ENCODE assay signal across 8 cellular contexts in genomic region chr12:56628671-56629458, GRCh38. TPM values are rescaled to one million over a fixed set of nuclear protein-coding genes. Genes with fewer than 3 reads are reported as not detected.
DNase-seq lines count a peak whose midpoint lies in the region; ATAC-seq and TF ChIP-seq lines count a peak whose summit lies in the region.

No MANE protein-coding gene starts in this region.

- H3K9me3 Mint-ChIP-seq in stimulated activated naive CD8-positive, alpha-beta T cell treated with anti-CD3 and anti-CD28 coated beads, Interleukin-15, amount 100 ng/mL, for 72 hours: no peaks in the 10 kb centered on the region

- H3K27ac Mint-ChIP-seq in stimulated activated naive CD8-positive, alpha-beta T cell treated with anti-CD3 and anti-CD28 coated beads, Interleukin-15, amount 100 ng/mL, for 72 hours: peak overlapping the region; percentile 95 to 99

- H3K27me3 ChIP-seq in mononuclear cell (ENCODE audit: insufficient read depth, low read length): no peaks in the 10 kb centered on the region

- H3K27me3 Mint-ChIP-seq in stimulated activated naive CD8-positive, alpha-beta T cell treated with anti-CD3 and anti-CD28 coated beads, Interleukin-15, amount 100 ng/mL, for 72 hours: no peaks in the 10 kb centered on the region

- H3K4me3 Mint-ChIP-seq in stimulated activated naive CD8-positive, alpha-beta T cell treated with anti-CD3 and anti-CD28 coated beads, Interleukin-15, amount 100 ng/mL, for 72 hours: peak overlapping the region; percentile 92 to 94

- H3K4me3 ChIP-seq in epithelial cell of esophagus (ENCODE audit: low read length): peak overlapping the region; percentile 96
- H3K4me3 ChIP-seq in mononuclear cell (ENCODE audit: low read length): peak overlapping the region; percentile 100

- peak; percentile 32 for ATAC-seq in GM18907 (IDR thresholded peaks at IDR 0.05; ENCODE audit: unreplicated experiment)
- ATAC-seq in stimulated activated naive CD8-positive, alpha-beta T cell treated with anti-CD3 and anti-CD28 coated beads, Interleukin-15, amount 100 ng/mL, for 72 hours: peak; percentile 29
- ATAC-seq in HG03571 (IDR thresholded peaks at IDR 0.05; ENCODE audit: unreplicated experiment): no peak

- no peaks in the 10 kb centered on the region for H3K9me3 ChIP-seq in mononuclear cell (ENCODE audit: low read depth, low read length)

- H3K4me1 Mint-ChIP-seq in stimulated activated naive CD8-positive, alpha-beta T cell treated with anti-CD3 and anti-CD28 coated beads, Interleukin-15, amount 100 ng/mL, for 72 hours: peaks cover 81% of the 10 kb centered on the region

- peaks cover 67% of the 10 kb centered on the region for H3K4me1 ChIP-seq in mononuclear cell (ENCODE audit: insufficient read depth, low read length)

- DNase-seq in AG08396 (ENCODE audit: low spot score) (peak; percentile 73), NCI-H774 (lab: John Stamatoyannopoulos, UW) (peak; percentile 4), activated T-cell treated with anti-CD3 and anti-CD28 coated beads for 4 hours (peak; percentile 42), epithelial cell of esophagus (ENCODE audit: low read depth) (peak; percentile 39)
- peak; percentile 49 to 71 for DNase-seq in stimulated activated naive CD8-positive, alpha-beta T cell treated with anti-CD3 and anti-CD28 coated beads, Interleukin-15, amount 100 ng/mL, for 72 hours

- no peak for TF ChIP-seq CTCF in epithelial cell of esophagus (IDR thresholded peaks at IDR 0.05; ENCODE audit: insufficient read depth, low read depth, low read length, missing control alignments)

RNA-seq across cellular contexts. Expression of gene BAZ2A, which starts 1.3 kb away (rescaled TPM):
- 156 TPM for total RNA-seq in mononuclear cell

RNA-seq across cellular contexts. Expression of gene ATP5F1B, which starts 16.9 kb away (rescaled TPM):
- 253 TPM for total RNA-seq in mononuclear cell

RNA-seq across cellular contexts. Expression of gene PTGES3, which starts 59.2 kb away (rescaled TPM):
- total RNA-seq in mononuclear cell: 78.4 TPM

Comparison
In these comparisons a context has a peak if more than half of its experiments do, and no peak if none do; other contexts are left out.
1. DNase-seq: peak in every context shown above with its lines; median percentile 73 in AG08396; 60 in stimulated activated naive CD8-positive, alpha-beta T cell treated with anti-CD3 and anti-CD28 coated beads, Interleukin-15, amount 100 ng/mL, for 72 hours; 42 in activated T-cell treated with anti-CD3 and anti-CD28 coated beads for 4 hours; 39 in epithelial cell of esophagus; 4 in NCI-H774.